ENCODE assay signal across 18 cellular contexts in the genomic region with DNA sequence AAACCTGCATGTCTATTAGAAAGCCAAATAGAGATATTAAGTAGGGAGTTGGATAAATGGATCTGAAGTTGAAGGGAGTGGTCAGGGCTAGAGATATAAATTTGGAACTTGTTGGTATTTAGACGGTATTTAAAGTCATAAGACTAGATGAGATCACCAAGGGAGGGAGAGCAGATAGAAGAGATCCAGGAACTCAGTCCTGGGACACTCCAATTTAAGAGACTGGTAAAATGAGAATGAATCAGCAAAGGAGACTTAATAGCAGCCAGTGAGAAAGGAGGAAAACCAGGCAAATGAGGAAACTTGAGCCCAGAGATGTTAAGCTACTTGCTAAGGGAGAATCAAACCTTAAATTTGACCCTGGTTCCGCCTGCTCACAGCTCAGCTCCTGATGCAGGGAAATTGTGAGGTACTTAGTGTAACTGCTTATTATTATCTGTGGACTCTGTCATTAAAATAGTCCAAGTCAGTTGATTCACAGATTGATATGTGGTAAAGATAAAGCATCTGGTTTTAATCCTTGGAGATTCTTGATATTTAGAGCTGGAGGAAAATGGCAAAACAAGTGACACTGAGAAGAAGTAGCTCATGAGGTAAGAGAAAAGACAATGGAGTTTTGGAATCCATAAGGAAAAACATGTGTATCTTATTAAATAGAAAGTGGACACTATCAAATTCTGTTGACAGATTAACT. TPM values are rescaled to one million over a fixed set of nuclear protein-coding genes. Genes with fewer than 3 reads are reported as not detected.
DNase-seq lines count a peak whose midpoint lies in the region; ATAC-seq and TF ChIP-seq lines count a peak whose summit lies in the region.
"Had no signal": no experiment of that assay in that cellular context is flagged by ENCODE, and none has a peak within 500 bp of the region (broad histone marks: within the 10 kb centered on the region; RNA-seq: fewer than 3 reads in every experiment).

No MANE protein-coding gene starts in this region.

- H3K36me3 ChIP-seq in SK-N-SH (replicated peaks in 1 of 2; ENCODE audit: control insufficient read depth in 1 of 2, insufficient read depth in 2 of 2, low read length in 1 of 2) (no peaks in the 10 kb centered on the region), sigmoid colon (no peaks in the 10 kb centered on the region)

- H3K4me2 ChIP-seq in SK-N-SH: peak overlapping the region; percentile 7; the same call in 1 of the 2 replicates

- POLR2A ChIA-PET in SK-N-SH (lab: Yijun Ruan, JAX): no interaction called here

- no peaks in the 10 kb centered on the region for H3K79me2 ChIP-seq in SK-N-SH (ENCODE audit: insufficient read depth)

- peaks cover 33% of the 10 kb centered on the region for H3F3A ChIP-seq in SK-N-SH (replicated peaks; ENCODE audit: insufficient read depth)

- 18% methylated on average over 2 of the region's 2 CpGs for WGBS in SK-N-SH (ENCODE audit: low lambda C conversion rate)
- 70 to 77% methylated on average over 2 of the region's 2 CpGs for WGBS in sigmoid colon, 2 donors

- no peak for TF ChIP-seq POLR2A in sigmoid colon (IDR thresholded peaks at IDR 0.05)

- TF ChIP-seq EP300 in SK-N-SH (IDR thresholded peaks at IDR 0.05; ENCODE audit: borderline replicate concordance in 1 of 2, low read depth in 1 of 2, low read length in 1 of 2) (peak; percentile 63 to 82), sigmoid colon (IDR thresholded peaks at IDR 0.05) (no peak)

- peak; percentile 11 for DNase-seq in AG08396 (ENCODE audit: low spot score)
- DNase-seq in SK-N-SH: no peak
- no peak for DNase-seq in Right ventricle myocardium superior
- DNase-seq in sigmoid colon: no peak
- DNase-seq in midbrain (lab: John Stamatoyannopoulos, UW): no peak
- DNase-seq in NCI-H128 (lab: John Stamatoyannopoulos, UW; ENCODE audit: unreplicated experiment): no peak
- no peak for DNase-seq in activated CD4-positive, alpha-beta T cell treated with anti-CD3 and anti-CD28 coated beads, Interleukin-2, amount 50 U/mL, for 48 hours
- no peak for DNase-seq in activated naive CD4-positive, alpha-beta T cell treated with Interleukin-2 at 50 U/mL for 16 hours
- DNase-seq: body of pancreas; endodermal cell; glutamatergic neuron; left cardiac atrium; naive thymus-derived CD8-positive, alpha-beta T cell; NCI-H146; NCI-H510A had no signal

- peaks cover 6% of the 10 kb centered on the region; the same call in 1 of the 2 replicates for H3K9me3 ChIP-seq in SK-N-SH
- H3K9me3 ChIP-seq in sigmoid colon: peaks cover 0 to 4% (median 0%) of the 10 kb centered on the region in 4 donors
- H3K9me3 ChIP-seq: body of pancreas had no signal

- H3K4me3 ChIP-seq in SK-N-SH (ENCODE audit: low read depth in 2 of 2, low read length in 1 of 2): no peak overlapping the region
- H3K4me3 ChIP-seq in sigmoid colon: no peak overlapping the region
- H3K4me3 ChIP-seq: body of pancreas, SK-N-MC had no signal

- no peaks in the 10 kb centered on the region for H3K9me2 ChIP-seq in SK-N-SH

- H3K27ac ChIP-seq in SK-N-SH (ENCODE audit: low read depth in 2 of 2, low read length in 1 of 2) (peak overlapping the region; percentile 50 to 74), sigmoid colon (peak overlapping the region; percentile 44 to 55 (median 51))
- H3K27ac ChIP-seq: body of pancreas, SK-N-MC had no signal

- peak; percentile 30 for ATAC-seq in Right ventricle myocardium superior (ENCODE audit: poor library complexity)
- ATAC-seq: body of pancreas; naive thymus-derived CD8-positive, alpha-beta T cell; stimulated activated effector memory CD8-positive, alpha-beta T cell treated with anti-CD3 and anti-CD28 coated beads, Interleukin-12 subunit alpha, Interleukin-12 subunit beta, amount 100 ng/mL, for 72 hours had no signal

- H3K4me1 ChIP-seq in SK-N-SH (ENCODE audit: control insufficient read depth in 1 of 2, insufficient read depth in 2 of 2, low read depth in 1 of 2, low read length in 1 of 2): peaks cover 0 to 8% of the 10 kb centered on the region in 2 experiments; a peak in 2 of 4 replicates
- peaks cover 0 to 26% (median 22%) of the 10 kb centered on the region in 4 donors for H3K4me1 ChIP-seq in sigmoid colon
- H3K4me1 ChIP-seq: body of pancreas had no signal

- H3K9ac ChIP-seq in SK-N-SH: peak overlapping the region; percentile 21; the same call in 1 of the 2 replicates

- CTCF ChIA-PET in SK-N-SH (lab: Yijun Ruan, JAX): interaction anchor here (0.6 to 1.1 kb wide), 2 partner anchors 16 to 289 kb away, joined by 3 read pairs; no protein-coding TSS in a partner anchor

- H4K20me1 ChIP-seq in SK-N-SH (ENCODE audit: insufficient read depth): no peaks in the 10 kb centered on the region

- intact Hi-C loops in Right ventricle myocardium superior (cut with DNase I) (no loop called here), sigmoid colon (cut with DNase I) (no loop called here)

- H3K27me3 ChIP-seq in SK-N-SH (ENCODE audit: insufficient read depth) (no peaks in the 10 kb centered on the region), sigmoid colon (no peaks in the 10 kb centered on the region)
- H3K27me3 ChIP-seq: body of pancreas had no signal

- no peak overlapping the region for H2AFZ ChIP-seq in SK-N-SH (ENCODE audit: low read depth)

- TF ChIP-seq RAD21 in SK-N-SH (IDR thresholded peaks at IDR 0.05; ENCODE audit: low read length): no peak

- TF ChIP-seq CTCF in SK-N-SH (IDR thresholded peaks at IDR 0.05) (no peak), sigmoid colon (IDR thresholded peaks at IDR 0.05) (no peak)

TF ChIP-seq in SK-N-SH, 30 proteins besides CTCF, POLR2A, EP300 and RAD21 (continues in another document):
- TF ChIP-seq RCOR1 (IDR thresholded peaks at IDR 0.05; ENCODE audit: low read length) (peak; percentile 9; the same call in 1 of the 2 replicates), SIN3A (IDR thresholded peaks at IDR 0.05; ENCODE audit: borderline replicate concordance, low read depth, low read length) (no peak), JUND (IDR thresholded peaks at IDR 0.05) (peak; percentile 67), EZH2phosphoT487 (IDR thresholded peaks at IDR 0.05; ENCODE audit: borderline replicate concordance, low read depth) (no peak), NFIC (IDR thresholded peaks at IDR 0.05; ENCODE audit: borderline replicate concordance) (peak; percentile 70; the same call in 1 of the 2 replicates), GATA2 (CRISPR knock-in tag; IDR thresholded peaks at IDR 0.05) (no peak), NRF1 (IDR thresholded peaks at IDR 0.05; ENCODE audit: low read depth, low read length) (no peak), TAF1 (IDR thresholded peaks at IDR 0.05; ENCODE audit: borderline replicate concordance, low read depth, low read length) (no peak), TEAD4 (IDR thresholded peaks at IDR 0.05; ENCODE audit: borderline replicate concordance, insufficient read depth) (peak; percentile 79), CHD2 (IDR thresholded peaks at IDR 0.05; ENCODE audit: low read length, partially characterized antibody) (no peak), TCF12 (IDR thresholded peaks at IDR 0.05) (peak; percentile 98), FOXM1 (IDR thresholded peaks at IDR 0.05; ENCODE audit: low read depth) (no peak; the same call in 1 of the 2 replicates), MXI1 (IDR thresholded peaks at IDR 0.05; ENCODE audit: low read depth, low read length) (no peak), POLR2AphosphoS5 (IDR thresholded peaks at IDR 0.05; ENCODE audit: low read depth, low read length) (peak; percentile 54), FOXJ3 (CRISPR knock-in tag; IDR thresholded peaks at IDR 0.05) (no peak), ELF1 (IDR thresholded peaks at IDR 0.05) (no peak)
- TF ChIP-seq, protein P1, sequence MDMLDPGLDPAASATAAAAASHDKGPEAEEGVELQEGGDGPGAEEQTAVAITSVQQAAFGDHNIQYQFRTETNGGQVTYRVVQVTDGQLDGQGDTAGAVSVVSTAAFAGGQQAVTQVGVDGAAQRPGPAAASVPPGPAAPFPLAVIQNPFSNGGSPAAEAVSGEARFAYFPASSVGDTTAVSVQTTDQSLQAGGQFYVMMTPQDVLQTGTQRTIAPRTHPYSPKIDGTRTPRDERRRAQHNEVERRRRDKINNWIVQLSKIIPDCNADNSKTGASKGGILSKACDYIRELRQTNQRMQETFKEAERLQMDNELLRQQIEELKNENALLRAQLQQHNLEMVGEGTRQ (IDR thresholded peaks at IDR 0.05; ENCODE audit: borderline replicate concordance, low read depth, low read length): no peak
- TF ChIP-seq, protein P2, sequence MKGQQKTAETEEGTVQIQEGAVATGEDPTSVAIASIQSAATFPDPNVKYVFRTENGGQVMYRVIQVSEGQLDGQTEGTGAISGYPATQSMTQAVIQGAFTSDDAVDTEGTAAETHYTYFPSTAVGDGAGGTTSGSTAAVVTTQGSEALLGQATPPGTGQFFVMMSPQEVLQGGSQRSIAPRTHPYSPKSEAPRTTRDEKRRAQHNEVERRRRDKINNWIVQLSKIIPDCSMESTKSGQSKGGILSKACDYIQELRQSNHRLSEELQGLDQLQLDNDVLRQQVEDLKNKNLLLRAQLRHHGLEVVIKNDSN (IDR thresholded peaks at IDR 0.05; ENCODE audit: borderline replicate concordance, low read depth): no peak
- TF ChIP-seq, protein P3, sequence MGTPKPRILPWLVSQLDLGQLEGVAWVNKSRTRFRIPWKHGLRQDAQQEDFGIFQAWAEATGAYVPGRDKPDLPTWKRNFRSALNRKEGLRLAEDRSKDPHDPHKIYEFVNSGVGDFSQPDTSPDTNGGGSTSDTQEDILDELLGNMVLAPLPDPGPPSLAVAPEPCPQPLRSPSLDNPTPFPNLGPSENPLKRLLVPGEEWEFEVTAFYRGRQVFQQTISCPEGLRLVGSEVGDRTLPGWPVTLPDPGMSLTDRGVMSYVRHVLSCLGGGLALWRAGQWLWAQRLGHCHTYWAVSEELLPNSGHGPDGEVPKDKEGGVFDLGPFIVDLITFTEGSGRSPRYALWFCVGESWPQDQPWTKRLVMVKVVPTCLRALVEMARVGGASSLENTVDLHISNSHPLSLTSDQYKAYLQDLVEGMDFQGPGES (IDR thresholded peaks at IDR 0.05; ENCODE audit: low read depth, low read length): no peak
- TF ChIP-seq, protein P4, sequence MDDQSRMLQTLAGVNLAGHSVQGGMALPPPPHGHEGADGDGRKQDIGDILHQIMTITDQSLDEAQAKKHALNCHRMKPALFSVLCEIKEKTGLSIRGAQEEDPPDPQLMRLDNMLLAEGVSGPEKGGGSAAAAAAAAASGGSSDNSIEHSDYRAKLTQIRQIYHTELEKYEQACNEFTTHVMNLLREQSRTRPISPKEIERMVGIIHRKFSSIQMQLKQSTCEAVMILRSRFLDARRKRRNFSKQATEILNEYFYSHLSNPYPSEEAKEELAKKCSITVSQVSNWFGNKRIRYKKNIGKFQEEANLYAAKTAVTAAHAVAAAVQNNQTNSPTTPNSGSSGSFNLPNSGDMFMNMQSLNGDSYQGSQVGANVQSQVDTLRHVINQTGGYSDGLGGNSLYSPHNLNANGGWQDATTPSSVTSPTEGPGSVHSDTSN (IDR thresholded peaks at IDR 0.05): peak; percentile 88

RNA-seq across cellular contexts. Expression of a gene that starts 35.7 kb away (rescaled TPM):
- polyA plus RNA-seq in SK-N-SH (2012; rRNA removed) (5.1 and 8.4 TPM in 2 replicates), sigmoid colon (10 to 100 TPM in 1 of 3 donors, 1 to 10 TPM in 2; 1.2 to 21.1 (median 4.8) TPM)
- polyA plus RNA-seq in SK-N-SH (2012; cell fraction: cytosol; rRNA removed): 10.0 and 10.1 TPM in 2 replicates
- polyA plus RNA-seq in SK-N-SH (2012; cell fraction: nucleus; rRNA removed): 6.8 and 10.8 TPM in 2 replicates
- total RNA-seq in Right ventricle myocardium superior (28.8 TPM), sigmoid colon (100 to 1,000 TPM in 1 of 4 donors, 10 to 100 TPM in 3; 30.4 to 177 (median 77.9) TPM)
- total RNA-seq: naive thymus-derived CD8-positive, alpha-beta T cell; OCI-LY7 had no signal
- polyA plus RNA-seq: naive thymus-derived CD8-positive, alpha-beta T cell had no signal
